In the genomic region with DNA sequence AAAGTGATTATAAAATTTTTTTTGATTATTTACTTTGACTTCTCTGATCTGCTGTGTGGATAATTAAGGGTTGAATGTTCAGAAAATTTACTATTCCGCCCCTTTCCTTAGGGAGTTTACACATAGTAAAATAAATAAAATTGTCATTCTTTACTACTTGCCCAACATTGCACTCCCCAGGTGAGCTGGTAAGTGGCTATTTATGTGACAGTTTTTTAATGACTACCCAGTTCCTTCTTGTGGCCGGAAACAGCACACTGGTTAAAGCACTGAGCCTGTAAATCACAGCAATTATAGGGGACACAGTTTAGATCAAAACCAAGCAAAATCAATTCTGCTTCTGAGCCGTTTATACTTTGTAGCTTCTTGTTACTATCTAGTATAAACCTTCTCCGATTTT, we compare ENCODE assay signal across 1 cellular context.
TF ChIP-seq lines count a peak whose summit lies in the region.

No MANE protein-coding gene starts in this region.

TF ChIP-seq in GM12878, 131 proteins besides CTCF, POLR2A, EP300 and RAD21 (continued from another document):
- TF ChIP-seq, protein P1, sequence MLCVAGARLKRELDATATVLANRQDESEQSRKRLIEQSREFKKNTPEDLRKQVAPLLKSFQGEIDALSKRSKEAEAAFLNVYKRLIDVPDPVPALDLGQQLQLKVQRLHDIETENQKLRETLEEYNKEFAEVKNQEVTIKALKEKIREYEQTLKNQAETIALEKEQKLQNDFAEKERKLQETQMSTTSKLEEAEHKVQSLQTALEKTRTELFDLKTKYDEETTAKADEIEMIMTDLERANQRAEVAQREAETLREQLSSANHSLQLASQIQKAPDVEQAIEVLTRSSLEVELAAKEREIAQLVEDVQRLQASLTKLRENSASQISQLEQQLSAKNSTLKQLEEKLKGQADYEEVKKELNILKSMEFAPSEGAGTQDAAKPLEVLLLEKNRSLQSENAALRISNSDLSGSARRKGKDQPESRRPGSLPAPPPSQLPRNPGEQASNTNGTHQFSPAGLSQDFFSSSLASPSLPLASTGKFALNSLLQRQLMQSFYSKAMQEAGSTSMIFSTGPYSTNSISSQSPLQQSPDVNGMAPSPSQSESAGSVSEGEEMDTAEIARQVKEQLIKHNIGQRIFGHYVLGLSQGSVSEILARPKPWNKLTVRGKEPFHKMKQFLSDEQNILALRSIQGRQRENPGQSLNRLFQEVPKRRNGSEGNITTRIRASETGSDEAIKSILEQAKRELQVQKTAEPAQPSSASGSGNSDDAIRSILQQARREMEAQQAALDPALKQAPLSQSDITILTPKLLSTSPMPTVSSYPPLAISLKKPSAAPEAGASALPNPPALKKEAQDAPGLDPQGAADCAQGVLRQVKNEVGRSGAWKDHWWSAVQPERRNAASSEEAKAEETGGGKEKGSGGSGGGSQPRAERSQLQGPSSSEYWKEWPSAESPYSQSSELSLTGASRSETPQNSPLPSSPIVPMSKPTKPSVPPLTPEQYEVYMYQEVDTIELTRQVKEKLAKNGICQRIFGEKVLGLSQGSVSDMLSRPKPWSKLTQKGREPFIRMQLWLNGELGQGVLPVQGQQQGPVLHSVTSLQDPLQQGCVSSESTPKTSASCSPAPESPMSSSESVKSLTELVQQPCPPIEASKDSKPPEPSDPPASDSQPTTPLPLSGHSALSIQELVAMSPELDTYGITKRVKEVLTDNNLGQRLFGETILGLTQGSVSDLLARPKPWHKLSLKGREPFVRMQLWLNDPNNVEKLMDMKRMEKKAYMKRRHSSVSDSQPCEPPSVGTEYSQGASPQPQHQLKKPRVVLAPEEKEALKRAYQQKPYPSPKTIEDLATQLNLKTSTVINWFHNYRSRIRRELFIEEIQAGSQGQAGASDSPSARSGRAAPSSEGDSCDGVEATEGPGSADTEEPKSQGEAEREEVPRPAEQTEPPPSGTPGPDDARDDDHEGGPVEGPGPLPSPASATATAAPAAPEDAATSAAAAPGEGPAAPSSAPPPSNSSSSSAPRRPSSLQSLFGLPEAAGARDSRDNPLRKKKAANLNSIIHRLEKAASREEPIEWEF (IDR thresholded peaks at IDR 0.05; ENCODE audit: insufficient replicate concordance, low read depth, low read length): no peak
- TF ChIP-seq SPI1 (IDR thresholded peaks at IDR 0.05; ENCODE audit: borderline replicate concordance, insufficient read depth, low read depth, low read length) (peak; percentile 87; the same call in 1 of the 2 replicates), DPF2 (IDR thresholded peaks at IDR 0.05) (peak; percentile 57), BRCA1 (IDR thresholded peaks at IDR 0.05; ENCODE audit: low read depth, low read length) (no peak), NFYA (IDR thresholded peaks at IDR 0.05; ENCODE audit: borderline replicate concordance, low read depth, low read length) (no peak), ETV6 (conservative IDR thresholded peaks at IDR 0.05 in 1 of 2, IDR thresholded peaks at IDR 0.05 in 1 of 2; ENCODE audit: borderline replicate concordance in 1 of 2, low read depth in 1 of 2) (peak in 1 of 2 experiments; percentile 39; a peak in 1 of 4 replicates), TAF1 (IDR thresholded peaks at IDR 0.05; ENCODE audit: borderline replicate concordance, low read depth, low read length) (no peak), IRF4 (IDR thresholded peaks at IDR 0.05; ENCODE audit: low read depth, low read length) (0 out of 2 replicates have a peak, but pooled peaks have one; percentile 12), RELA (IDR thresholded peaks at IDR 0.05; ENCODE audit: borderline replicate concordance, partially characterized antibody) (no peak), POU2F2 (IDR thresholded peaks at IDR 0.05; ENCODE audit: borderline replicate concordance, low read depth, low read length) (peak; percentile 27; the same call in 1 of the 3 replicates), RFX5 (IDR thresholded peaks at IDR 0.05; ENCODE audit: low read depth, low read length) (no peak), TCF7 (IDR thresholded peaks at IDR 0.05; ENCODE audit: borderline replicate concordance) (no peak), SIN3A (IDR thresholded peaks at IDR 0.05; ENCODE audit: low read depth, low read length) (no peak), SREBF2 (IDR thresholded peaks at IDR 0.05; ENCODE audit: low read length) (no peak), ZNF274 (IDR thresholded peaks at IDR 0.05; ENCODE audit: insufficient read depth, insufficient read length) (no peak), BCL11A (IDR thresholded peaks at IDR 0.05; ENCODE audit: low read depth, low read length) (peak; percentile 93; the same call in 1 of the 2 replicates), BHLHE40 (IDR thresholded peaks at IDR 0.05; ENCODE audit: borderline replicate concordance in 1 of 2, low read depth in 2 of 2, low read length in 1 of 2) (peak in 1 of 2 experiments; percentile 56; a peak in 1 of 4 replicates), MTA2 (IDR thresholded peaks at IDR 0.05; ENCODE audit: low read depth) (peak; percentile 94), MEF2B (IDR thresholded peaks at IDR 0.05; ENCODE audit: partially characterized antibody, poor library complexity, severe bottlenecking) (peak; percentile 60), ZNF217 (IDR thresholded peaks at IDR 0.05) (0 out of 2 replicates have a peak, but pooled peaks have one; percentile 40), IKZF2 (IDR thresholded peaks at IDR 0.05) (0 out of 4 replicates have a peak, but pooled peaks of 1 of the 2 experiments have one; percentile 18), FOXM1 (IDR thresholded peaks at IDR 0.05; ENCODE audit: low read depth, low read length) (no peak), IKZF1 (conservative IDR thresholded peaks at IDR 0.05) (0 out of 2 replicates have a peak, but pooled peaks have one; percentile 25), MEF2A (IDR thresholded peaks at IDR 0.05; ENCODE audit: insufficient read depth, low read depth, low read length) (0 out of 2 replicates have a peak, but pooled peaks have one; percentile 55)
- TF ChIP-seq, protein P2, sequence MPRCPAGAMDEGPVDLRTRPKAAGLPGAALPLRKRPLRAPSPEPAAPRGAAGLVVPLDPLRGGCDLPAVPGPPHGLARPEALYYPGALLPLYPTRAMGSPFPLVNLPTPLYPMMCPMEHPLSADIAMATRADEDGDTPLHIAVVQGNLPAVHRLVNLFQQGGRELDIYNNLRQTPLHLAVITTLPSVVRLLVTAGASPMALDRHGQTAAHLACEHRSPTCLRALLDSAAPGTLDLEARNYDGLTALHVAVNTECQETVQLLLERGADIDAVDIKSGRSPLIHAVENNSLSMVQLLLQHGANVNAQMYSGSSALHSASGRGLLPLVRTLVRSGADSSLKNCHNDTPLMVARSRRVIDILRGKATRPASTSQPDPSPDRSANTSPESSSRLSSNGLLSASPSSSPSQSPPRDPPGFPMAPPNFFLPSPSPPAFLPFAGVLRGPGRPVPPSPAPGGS (IDR thresholded peaks at IDR 0.05; ENCODE audit: borderline replicate concordance, insufficient read depth, low read depth, low read length, poor library complexity, severe bottlenecking): no peak
- TF ChIP-seq, protein P3, sequence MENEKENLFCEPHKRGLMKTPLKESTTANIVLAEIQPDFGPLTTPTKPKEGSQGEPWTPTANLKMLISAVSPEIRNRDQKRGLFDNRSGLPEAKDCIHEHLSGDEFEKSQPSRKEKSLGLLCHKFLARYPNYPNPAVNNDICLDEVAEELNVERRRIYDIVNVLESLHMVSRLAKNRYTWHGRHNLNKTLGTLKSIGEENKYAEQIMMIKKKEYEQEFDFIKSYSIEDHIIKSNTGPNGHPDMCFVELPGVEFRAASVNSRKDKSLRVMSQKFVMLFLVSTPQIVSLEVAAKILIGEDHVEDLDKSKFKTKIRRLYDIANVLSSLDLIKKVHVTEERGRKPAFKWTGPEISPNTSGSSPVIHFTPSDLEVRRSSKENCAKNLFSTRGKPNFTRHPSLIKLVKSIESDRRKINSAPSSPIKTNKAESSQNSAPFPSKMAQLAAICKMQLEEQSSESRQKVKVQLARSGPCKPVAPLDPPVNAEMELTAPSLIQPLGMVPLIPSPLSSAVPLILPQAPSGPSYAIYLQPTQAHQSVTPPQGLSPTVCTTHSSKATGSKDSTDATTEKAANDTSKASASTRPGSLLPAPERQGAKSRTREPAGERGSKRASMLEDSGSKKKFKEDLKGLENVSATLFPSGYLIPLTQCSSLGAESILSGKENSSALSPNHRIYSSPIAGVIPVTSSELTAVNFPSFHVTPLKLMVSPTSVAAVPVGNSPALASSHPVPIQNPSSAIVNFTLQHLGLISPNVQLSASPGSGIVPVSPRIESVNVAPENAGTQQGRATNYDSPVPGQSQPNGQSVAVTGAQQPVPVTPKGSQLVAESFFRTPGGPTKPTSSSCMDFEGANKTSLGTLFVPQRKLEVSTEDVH (IDR thresholded peaks at IDR 0.05; ENCODE audit: low read depth, partially characterized antibody): no peak
- TF ChIP-seq, protein P4, sequence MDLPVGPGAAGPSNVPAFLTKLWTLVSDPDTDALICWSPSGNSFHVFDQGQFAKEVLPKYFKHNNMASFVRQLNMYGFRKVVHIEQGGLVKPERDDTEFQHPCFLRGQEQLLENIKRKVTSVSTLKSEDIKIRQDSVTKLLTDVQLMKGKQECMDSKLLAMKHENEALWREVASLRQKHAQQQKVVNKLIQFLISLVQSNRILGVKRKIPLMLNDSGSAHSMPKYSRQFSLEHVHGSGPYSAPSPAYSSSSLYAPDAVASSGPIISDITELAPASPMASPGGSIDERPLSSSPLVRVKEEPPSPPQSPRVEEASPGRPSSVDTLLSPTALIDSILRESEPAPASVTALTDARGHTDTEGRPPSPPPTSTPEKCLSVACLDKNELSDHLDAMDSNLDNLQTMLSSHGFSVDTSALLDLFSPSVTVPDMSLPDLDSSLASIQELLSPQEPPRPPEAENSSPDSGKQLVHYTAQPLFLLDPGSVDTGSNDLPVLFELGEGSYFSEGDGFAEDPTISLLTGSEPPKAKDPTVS (IDR thresholded peaks at IDR 0.05; ENCODE audit: low read depth, low read length): no peak
- TF ChIP-seq, protein P5, sequence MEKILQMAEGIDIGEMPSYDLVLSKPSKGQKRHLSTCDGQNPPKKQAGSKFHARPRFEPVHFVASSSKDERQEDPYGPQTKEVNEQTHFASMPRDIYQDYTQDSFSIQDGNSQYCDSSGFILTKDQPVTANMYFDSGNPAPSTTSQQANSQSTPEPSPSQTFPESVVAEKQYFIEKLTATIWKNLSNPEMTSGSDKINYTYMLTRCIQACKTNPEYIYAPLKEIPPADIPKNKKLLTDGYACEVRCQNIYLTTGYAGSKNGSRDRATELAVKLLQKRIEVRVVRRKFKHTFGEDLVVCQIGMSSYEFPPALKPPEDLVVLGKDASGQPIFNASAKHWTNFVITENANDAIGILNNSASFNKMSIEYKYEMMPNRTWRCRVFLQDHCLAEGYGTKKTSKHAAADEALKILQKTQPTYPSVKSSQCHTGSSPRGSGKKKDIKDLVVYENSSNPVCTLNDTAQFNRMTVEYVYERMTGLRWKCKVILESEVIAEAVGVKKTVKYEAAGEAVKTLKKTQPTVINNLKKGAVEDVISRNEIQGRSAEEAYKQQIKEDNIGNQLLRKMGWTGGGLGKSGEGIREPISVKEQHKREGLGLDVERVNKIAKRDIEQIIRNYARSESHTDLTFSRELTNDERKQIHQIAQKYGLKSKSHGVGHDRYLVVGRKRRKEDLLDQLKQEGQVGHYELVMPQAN (conservative IDR thresholded peaks at IDR 0.05): no peak
- TF ChIP-seq, protein P6, sequence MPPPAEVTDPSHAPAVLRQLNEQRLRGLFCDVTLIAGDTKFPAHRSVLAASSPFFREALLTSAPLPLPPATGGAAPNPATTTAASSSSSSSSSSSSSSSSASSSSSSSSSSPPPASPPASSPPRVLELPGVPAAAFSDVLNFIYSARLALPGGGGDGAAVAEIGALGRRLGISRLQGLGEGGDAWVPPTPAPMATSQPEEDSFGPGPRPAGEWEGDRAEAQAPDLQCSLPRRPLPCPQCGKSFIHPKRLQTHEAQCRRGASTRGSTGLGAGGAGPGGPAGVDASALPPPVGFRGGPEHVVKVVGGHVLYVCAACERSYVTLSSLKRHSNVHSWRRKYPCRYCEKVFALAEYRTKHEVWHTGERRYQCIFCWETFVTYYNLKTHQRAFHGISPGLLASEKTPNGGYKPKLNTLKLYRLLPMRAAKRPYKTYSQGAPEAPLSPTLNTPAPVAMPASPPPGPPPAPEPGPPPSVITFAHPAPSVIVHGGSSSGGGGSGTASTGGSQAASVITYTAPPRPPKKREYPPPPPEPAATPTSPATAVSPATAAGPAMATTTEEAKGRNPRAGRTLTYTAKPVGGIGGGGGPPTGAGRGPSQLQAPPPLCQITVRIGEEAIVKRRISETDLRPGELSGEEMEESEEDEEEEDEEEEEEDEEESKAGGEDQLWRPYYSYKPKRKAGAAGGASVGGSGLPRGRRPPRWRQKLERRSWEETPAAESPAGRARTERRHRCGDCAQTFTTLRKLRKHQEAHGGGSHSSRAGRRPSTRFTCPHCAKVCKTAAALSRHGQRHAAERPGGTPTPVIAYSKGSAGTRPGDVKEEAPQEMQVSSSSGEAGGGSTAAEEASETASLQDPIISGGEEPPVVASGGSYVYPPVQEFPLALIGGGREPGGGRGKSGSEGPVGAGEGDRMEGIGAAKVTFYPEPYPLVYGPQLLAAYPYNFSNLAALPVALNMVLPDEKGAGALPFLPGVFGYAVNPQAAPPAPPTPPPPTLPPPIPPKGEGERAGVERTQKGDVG (CRISPR knock-in tag; IDR thresholded peaks at IDR 0.05): no peak
